In the genomic region with DNA sequence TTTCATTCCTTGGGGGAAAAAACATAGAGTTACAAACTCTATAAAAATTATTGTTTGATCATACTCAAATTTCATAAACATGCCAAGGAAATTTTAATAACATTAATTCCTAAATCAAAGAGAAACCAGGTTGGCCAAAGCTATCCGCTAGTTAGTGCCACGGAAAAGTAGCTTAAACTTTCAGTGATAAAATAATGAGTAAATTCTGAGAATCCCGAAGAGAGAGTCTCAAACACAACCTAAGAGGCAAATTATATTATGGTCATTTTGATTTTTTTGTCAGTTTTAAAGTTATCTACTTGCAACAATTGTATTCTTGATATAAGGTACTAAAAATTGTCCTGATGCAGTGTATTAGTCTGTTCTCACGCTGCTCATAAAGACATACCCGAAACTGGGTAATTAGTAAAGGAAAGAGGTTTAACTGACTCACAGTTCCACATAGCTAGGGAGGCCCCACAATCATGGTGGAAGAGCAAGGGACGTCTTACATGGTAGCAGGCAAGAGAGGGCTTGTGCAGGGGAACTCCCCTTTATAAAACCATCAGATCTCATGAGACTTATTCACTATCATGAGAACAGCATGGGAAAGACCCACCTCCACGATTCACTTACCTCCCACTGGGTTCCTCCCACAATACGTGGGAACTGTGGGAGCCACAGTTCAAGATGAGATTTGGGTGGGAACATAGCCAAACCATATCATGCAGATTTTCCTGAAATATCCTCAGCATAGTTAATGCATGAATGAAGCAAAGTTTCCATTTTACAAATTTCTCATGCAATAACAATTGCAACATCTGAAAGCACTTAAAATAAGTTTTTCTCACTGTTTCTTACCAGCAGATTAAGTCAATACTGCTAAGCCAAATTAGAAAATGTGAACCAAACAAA, we compare ENCODE assay signal across 9 cellular contexts.
DNase-seq lines count a peak whose midpoint lies in the region; ATAC-seq lines count a peak whose summit lies in the region.
"Had no signal": no experiment of that assay in that cellular context is flagged by ENCODE, and none has a peak within 500 bp of the region (broad histone marks: within the 10 kb centered on the region; RNA-seq: fewer than 3 reads in every experiment).

No MANE protein-coding gene starts in this region.

- no peak overlapping the region for H3K4me3 Mint-ChIP-seq in stimulated activated naive B cell treated with anti-CD40 and anti-IgM and Interleukin-4, amounts not matched to agents 10 μg/mL and 1 μg/mL and 100 μg/mL, for 72 hours

- H3K36me3 ChIP-seq in adipocyte (ENCODE audit: control insufficient read depth, insufficient read depth, low read length, severe bottlenecking) = no peaks in the 10 kb centered on the region

- no peak overlapping the region for H3K4me3 ChIP-seq in adipocyte (ENCODE audit: low read length)

- H3K4me1 Mint-ChIP-seq in stimulated activated naive B cell treated with anti-CD40 and anti-IgM and Interleukin-4, amounts not matched to agents 10 μg/mL and 1 μg/mL and 100 μg/mL, for 72 hours = peaks cover 9 to 16% of the 10 kb centered on the region in 2 donors

- ATAC-seq in HG02870 (IDR thresholded peaks at IDR 0.05; ENCODE audit: unreplicated experiment) = peak; percentile 62
- peak; percentile 69 to 85 for ATAC-seq in stimulated activated naive B cell treated with anti-CD40 and anti-IgM and Interleukin-4, amounts not matched to agents 10 μg/mL and 1 μg/mL and 100 μg/mL, for 72 hours (replicated peaks)
- ATAC-seq in left ventricle myocardium superior = no peak
- ATAC-seq: left lobe of liver had no signal

- no peaks in the 10 kb centered on the region for H3K27me3 Mint-ChIP-seq in stimulated activated naive B cell treated with anti-CD40 and anti-IgM and Interleukin-4, amounts not matched to agents 10 μg/mL and 1 μg/mL and 100 μg/mL, for 72 hours

- H3K27me3 ChIP-seq in adipocyte (replicated peaks; ENCODE audit: control insufficient read depth, insufficient read depth, low read length) = no peaks in the 10 kb centered on the region

- H3K36me3 Mint-ChIP-seq in stimulated activated naive B cell treated with anti-CD40 and anti-IgM and Interleukin-4, amounts not matched to agents 10 μg/mL and 1 μg/mL and 100 μg/mL, for 72 hours = peaks cover 0 to 3% of the 10 kb centered on the region in 2 donors

- DNase-seq in activated T-cell treated with anti-CD3 and anti-CD28 coated beads for 24 hours (ENCODE audit: low read depth) = peak; percentile 11
- no peak for DNase-seq in activated T-cell treated with anti-CD3 and anti-CD28 coated beads for 4 hours
- DNase-seq in adipocyte (ENCODE audit: low read depth) = peak; percentile 86
- peak; percentile 38 for DNase-seq in stimulated activated naive B cell treated with anti-CD40 and anti-IgM and Interleukin-4, amounts not matched to agents 10 μg/mL and 1 μg/mL and 100 μg/mL, for 72 hours
- DNase-seq in NCI-H1417 treated with DMSO at 0.1 percent for 48 hours (lab: John Stamatoyannopoulos, UW) = no peak
- no peak for DNase-seq in ecto neural progenitor cell (ENCODE audit: low spot score)
- no peak for DNase-seq in left ventricle myocardium superior

- no peaks in the 10 kb centered on the region for H3K9me3 ChIP-seq in adipocyte (ENCODE audit: control insufficient read depth, low read length)

- H3K9ac ChIP-seq in adipocyte (ENCODE audit: low read length) = no peak overlapping the region

- H3K4me1 ChIP-seq in adipocyte (ENCODE audit: control insufficient read depth, insufficient read depth, low read length) = peaks cover 15% of the 10 kb centered on the region

- no peak overlapping the region for H3K27ac Mint-ChIP-seq in stimulated activated naive B cell treated with anti-CD40 and anti-IgM and Interleukin-4, amounts not matched to agents 10 μg/mL and 1 μg/mL and 100 μg/mL, for 72 hours

- peaks cover 5 to 7% of the 10 kb centered on the region in 2 donors for H3K9me3 Mint-ChIP-seq in stimulated activated naive B cell treated with anti-CD40 and anti-IgM and Interleukin-4, amounts not matched to agents 10 μg/mL and 1 μg/mL and 100 μg/mL, for 72 hours

- intact Hi-C loops in left ventricle myocardium superior (cut with micrococcal nuclease) = no loop called here

Comparison
In these comparisons a context has a peak if more than half of its experiments do, and no peak if none do; other contexts are left out.
1. DNase-seq: peak in activated T-cell treated with anti-CD3 and anti-CD28 coated beads for 24 hours (single experiment), adipocyte (single experiment) and stimulated activated naive B cell treated with anti-CD40 and anti-IgM and Interleukin-4, amounts not matched to agents 10 μg/mL and 1 μg/mL and 100 μg/mL, for 72 hours (single experiment); none in activated T-cell treated with anti-CD3 and anti-CD28 coated beads for 4 hours (single experiment), NCI-H1417 treated with DMSO at 0.1 percent for 48 hours (single experiment), ecto neural progenitor cell (single experiment) and left ventricle myocardium superior (single experiment).